8 cellular contexts compared by ENCODE assay signal in genomic region chr21:28992526-28993292, GRCh38. TPM values are rescaled to one million over a fixed set of nuclear protein-coding genes. Genes with fewer than 3 reads are reported as not detected.
A peak's percentile ranks its signal among the peaks of the same experiment; 100 is the strongest.
DNase-seq lines count a peak whose midpoint lies in the region; ATAC-seq, FAIRE-seq and TF ChIP-seq lines count a peak whose summit lies in the region.

Gene LTN1, minus strand, starts transcription at chr21:28992877. Its CDS starts 72 bp downstream, at chr21:28992805.

- H3K36me3 Mint-ChIP-seq in activated naive CD8-positive, alpha-beta T cell treated with anti-CD3 and anti-CD28 coated beads, Interleukin-2, amount 10 ng/mL, durations not matched to agents 7 days and 5 days = peaks cover 12% of the 10 kb centered on the region

- POLR2A ChIA-PET in activated naive CD8-positive, alpha-beta T cell treated with anti-CD3 and anti-CD28 coated beads, Interleukin-2, amount 10 ng/mL, durations not matched to agents 7 days and 5 days (lab: Charles Lee) = interaction anchor here (0.8 to 4.6 kb wide), 14 partner anchors 8 to 306 kb away, joined by 3 to 62 read pairs (median 5); partner anchors contain the start of genes BACH1, CCT8, RWDD2B and USP16

- H3K4me1 Mint-ChIP-seq in activated naive CD8-positive, alpha-beta T cell treated with anti-CD3 and anti-CD28 coated beads, Interleukin-2, amount 10 ng/mL, durations not matched to agents 7 days and 5 days = peaks cover 27% of the 10 kb centered on the region

- peaks cover 47% of the 10 kb centered on the region for H3K79me2 ChIP-seq in SU-DHL-6 (ENCODE audit: insufficient read depth, low read length)

- H3K9me3 ChIP-seq in SU-DHL-6 (ENCODE audit: insufficient read depth, low read length) = no peaks in the 10 kb centered on the region
- no peaks in the 10 kb centered on the region for H3K9me3 ChIP-seq in pancreas
- no peaks in the 10 kb centered on the region for H3K9me3 ChIP-seq in tibial artery

- no peaks in the 10 kb centered on the region for H3K9me3 Mint-ChIP-seq in activated naive CD8-positive, alpha-beta T cell treated with anti-CD3 and anti-CD28 coated beads, Interleukin-2, amount 10 ng/mL, durations not matched to agents 7 days and 5 days

- peaks cover 5 to 10% (median 8%) of the 10 kb centered on the region in 3 donors for H3K4me1 ChIP-seq in pancreas
- peaks cover 0 to 35% (median 15%) of the 10 kb centered on the region in 4 donors for H3K4me1 ChIP-seq in tibial artery

- peak within 1 kb of the TSS; percentile 96 for H3K4me3 Mint-ChIP-seq in activated naive CD8-positive, alpha-beta T cell treated with anti-CD3 and anti-CD28 coated beads, Interleukin-2, amount 10 ng/mL, durations not matched to agents 7 days and 5 days

- WGBS in pancreas, 2 donors = 1% methylated on average over 41 to 43 of the region's 43 CpGs

- intact Hi-C loops in Right ventricle myocardium superior (cut with DNase I) = loop anchor here (2.0 kb wide), 1 partner anchor 32 kb away; the partner anchor contains the start of gene USP16
- intact Hi-C loops in pancreas (cut with DNase I) = no loop called here
- intact Hi-C loops in tibial artery (cut with DNase I; ENCODE audit: low total_unique reads) = no loop called here

- H3K36me3 ChIP-seq in SU-DHL-6 (ENCODE audit: low read length) = no peaks in the 10 kb centered on the region
- H3K36me3 ChIP-seq in pancreas = no peaks in the 10 kb centered on the region
- peaks cover 0 to 6% (median 0%) of the 10 kb centered on the region in 3 donors for H3K36me3 ChIP-seq in tibial artery

- peak within 1 kb of the TSS; percentile 95 for H3K27ac Mint-ChIP-seq in activated naive CD8-positive, alpha-beta T cell treated with anti-CD3 and anti-CD28 coated beads, Interleukin-2, amount 10 ng/mL, durations not matched to agents 7 days and 5 days

- ATAC-seq in HG02678 (IDR thresholded peaks at IDR 0.05; ENCODE audit: unreplicated experiment) = peak; percentile 97
- ATAC-seq in activated naive CD8-positive, alpha-beta T cell treated with anti-CD3 and anti-CD28 coated beads, Interleukin-2, amount 10 ng/mL, durations not matched to agents 7 days and 5 days (ENCODE audit: low read depth) = peak; percentile 95
- ATAC-seq in Right ventricle myocardium superior (ENCODE audit: poor library complexity) = peak; percentile 100
- peak; percentile 99 to 100 (median 100) for ATAC-seq in pancreas

- peak; percentile 97 for DNase-seq in NCI-H128 (lab: John Stamatoyannopoulos, UW; ENCODE audit: unreplicated experiment)
- DNase-seq in activated naive CD8-positive, alpha-beta T cell treated with anti-CD3 and anti-CD28 coated beads, Interleukin-2, amount 10 ng/mL, durations not matched to agents 7 days and 5 days = peak; percentile 96
- peak; percentile 98 for DNase-seq in Right ventricle myocardium superior
- peak; percentile 93 to 99 (median 98) for DNase-seq in pancreas
- DNase-seq in tibial artery = peak; percentile 99

- H3K27me3 Mint-ChIP-seq in activated naive CD8-positive, alpha-beta T cell treated with anti-CD3 and anti-CD28 coated beads, Interleukin-2, amount 10 ng/mL, durations not matched to agents 7 days and 5 days = no peaks in the 10 kb centered on the region

- peak; percentile 89 for TF ChIP-seq POLR2A in GM10847 (IDR thresholded peaks at IDR 0.05; ENCODE audit: extremely low read depth, insufficient read length)

- peak within 1 kb of the TSS; percentile 81 for H3K27ac ChIP-seq in SU-DHL-6 (ENCODE audit: low read depth, low read length)
- H3K27ac ChIP-seq in pancreas = peak within 1 kb of the TSS; percentile 77 to 86 (median 82)
- peak within 1 kb of the TSS; percentile 89 to 94 for H3K27ac ChIP-seq in tibial artery

- no peaks in the 10 kb centered on the region for H3K9me2 ChIP-seq in SU-DHL-6 (replicated peaks; ENCODE audit: insufficient read depth, low read length)

- peak; percentile 75 for FAIRE-seq in pancreas (lab: Jason Lieb, UNC)

- H3K4me2 ChIP-seq in SU-DHL-6 (ENCODE audit: low read depth, low read length, poor library complexity, severe bottlenecking) = peak within 1 kb of the TSS; percentile 99

- TF ChIP-seq CTCF in SU-DHL-6 (IDR thresholded peaks at IDR 0.05; ENCODE audit: insufficient read depth, low read length, poor library complexity, severe bottlenecking) (no peak), pancreas (IDR thresholded peaks at IDR 0.05) (no peak), tibial artery (IDR thresholded peaks at IDR 0.05) (no peak)

- H2AFZ ChIP-seq in SU-DHL-6 (ENCODE audit: low read depth, low read length, severe bottlenecking) = peak within 1 kb of the TSS; percentile 78

- H3K9ac ChIP-seq in SU-DHL-6 (ENCODE audit: low read length) = peak within 1 kb of the TSS; percentile 85

- H4K20me1 ChIP-seq in SU-DHL-6 (ENCODE audit: low read depth, low read length) = no peaks in the 10 kb centered on the region

- peaks cover 9% of the 10 kb centered on the region for H3F3A ChIP-seq in SU-DHL-6 (ENCODE audit: insufficient read depth)

- H3K27me3 ChIP-seq in SU-DHL-6 (ENCODE audit: low read length) (no peaks in the 10 kb centered on the region), pancreas (no peaks in the 10 kb centered on the region), tibial artery (no peaks in the 10 kb centered on the region)

- H3K4me3 ChIP-seq in SU-DHL-6 (ENCODE audit: insufficient read depth, low read length, poor library complexity, severe bottlenecking) (peak within 1 kb of the TSS; percentile 94), pancreas (peak within 1 kb of the TSS; percentile 62 to 86 (median 76)), tibial artery (peak within 1 kb of the TSS; percentile 80 to 91)

RNA-seq across cellular contexts. Expression of gene LTN1, which starts in this region (rescaled TPM):
- total RNA-seq in activated naive CD8-positive, alpha-beta T cell treated with anti-CD3 and anti-CD28 coated beads, Interleukin-2, amount 10 ng/mL, durations not matched to agents 7 days and 5 days = 10 to 100 TPM; 27.4 to 29.3 TPM
- total RNA-seq in Right ventricle myocardium superior (16.1 TPM), pancreas (10 to 100 TPM in 5 of 6 donors, 1 to 10 TPM in 1; 9.3 to 16.1 (median 13.8) TPM)
- 1 to 10 TPM; 4.4 to 8.5 TPM for polyA plus RNA-seq in pancreas

Comparison
In these comparisons a context has a peak if more than half of its experiments do, and no peak if none do; other contexts are left out.
1. Peak in every context shown above with its lines: DNase-seq, ATAC-seq, H3K4me3 ChIP-seq and H3K27ac ChIP-seq.